Comparison of ENCODE assay signal across 8 cellular contexts in the genomic region with DNA sequence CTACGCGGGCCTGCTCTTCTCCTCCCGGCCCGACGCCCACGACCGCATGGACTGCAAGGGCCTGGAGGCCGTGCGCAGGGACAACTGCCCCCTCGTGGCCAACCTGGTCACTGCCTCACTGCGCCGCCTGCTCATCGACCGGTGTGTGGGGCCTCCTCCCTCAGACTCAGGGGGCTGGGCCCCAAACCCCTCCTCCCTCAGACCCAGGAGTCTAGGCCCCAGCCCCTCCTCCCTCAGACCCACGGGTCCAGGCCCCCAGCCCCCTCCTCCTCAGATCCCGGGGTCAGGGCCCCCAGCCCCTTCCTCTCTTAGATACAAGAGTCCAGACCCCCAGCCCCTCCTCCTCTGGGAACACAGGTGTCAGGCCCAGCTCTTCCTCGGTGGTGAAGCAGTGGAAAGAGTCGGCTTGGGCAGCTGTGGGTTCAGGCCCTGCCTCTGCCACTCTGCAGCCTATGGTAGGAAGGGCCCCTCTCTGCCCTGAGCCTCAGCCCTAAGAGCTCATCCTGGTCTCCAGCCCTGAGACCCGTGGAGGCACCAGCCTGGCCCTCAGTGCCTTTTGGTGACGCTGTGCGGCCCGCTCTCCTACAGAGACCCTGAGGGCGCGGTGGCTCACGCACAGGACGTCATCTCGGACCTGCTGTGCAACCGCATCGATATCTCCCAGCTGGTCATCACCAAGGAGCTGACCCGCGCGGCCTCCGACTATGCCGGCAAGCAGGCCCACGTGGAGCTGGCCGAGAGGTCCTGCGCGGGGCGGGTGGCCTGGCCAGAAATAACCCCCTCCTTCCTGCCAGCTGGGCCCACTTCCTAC. TPM values are rescaled to one million over a fixed set of nuclear protein-coding genes. Genes with fewer than 3 reads are reported as not detected.
DNase-seq lines count a peak whose midpoint lies in the region; ATAC-seq and TF ChIP-seq lines count a peak whose summit lies in the region.

No MANE protein-coding gene starts in this region.

- intact Hi-C loops in prostate gland (cut with DNase I) (no loop called here), vagina (cut with DNase I) (no loop called here)

- peaks cover 15% of the 10 kb centered on the region for H3K27me3 ChIP-seq in RWPE2 (ENCODE audit: insufficient read depth, poor library complexity, severe bottlenecking)
- H3K27me3 ChIP-seq in prostate gland (replicated peaks; ENCODE audit: insufficient read depth) = peaks cover 3% of the 10 kb centered on the region
- no peaks in the 10 kb centered on the region for H3K27me3 ChIP-seq in vagina

- 51% methylated on average over 39 of the region's 39 CpGs for WGBS in prostate gland

- H3K4me1 ChIP-seq in RWPE2 (ENCODE audit: insufficient read depth, poor library complexity, severe bottlenecking) (no peaks in the 10 kb centered on the region), prostate gland (replicated peaks) (no peaks in the 10 kb centered on the region), vagina (peaks cover 6% of the 10 kb centered on the region)

- H3K27ac ChIP-seq in RWPE2 (ENCODE audit: poor library complexity, severe bottlenecking) = no peak overlapping the region
- H3K27ac ChIP-seq in prostate gland = no peak overlapping the region
- H3K27ac ChIP-seq in vagina = no peak overlapping the region

- ATAC-seq in HG02970 (IDR thresholded peaks at IDR 0.05; ENCODE audit: low FRiP score, unreplicated experiment) = peak; percentile 9
- ATAC-seq in RWPE2 (ENCODE audit: low read depth) = peak; percentile 34

- peaks cover 30% of the 10 kb centered on the region for H3K36me3 ChIP-seq in RWPE2 (ENCODE audit: low read depth)
- no peaks in the 10 kb centered on the region for H3K36me3 ChIP-seq in prostate gland
- H3K36me3 ChIP-seq in vagina = no peaks in the 10 kb centered on the region

- H3K9me3 ChIP-seq in RWPE2 (ENCODE audit: severe bottlenecking) (peaks cover 4% of the 10 kb centered on the region), prostate gland (no peaks in the 10 kb centered on the region), vagina (no peaks in the 10 kb centered on the region)

- TF ChIP-seq POLR2A in prostate gland (IDR thresholded peaks at IDR 0.05) (no peak), vagina (IDR thresholded peaks at IDR 0.05) (no peak)

- H3K4me3 ChIP-seq in RWPE2 (ENCODE audit: severe bottlenecking) = no peak overlapping the region
- H3K4me3 ChIP-seq in prostate gland = no peak overlapping the region
- H3K4me3 ChIP-seq in vagina = no peak overlapping the region

- TF ChIP-seq CTCF in GM12873 (IDR thresholded peaks at IDR 0.05; ENCODE audit: insufficient read depth, low read depth, low read length, missing control alignments) (peak; percentile 96), RWPE2 (IDR thresholded peaks at IDR 0.05; ENCODE audit: poor library complexity, severe bottlenecking) (peak; percentile 58), prostate gland (IDR thresholded peaks at IDR 0.05) (peak; percentile 51 to 72 (median 68)), vagina (IDR thresholded peaks at IDR 0.05) (peak; percentile 45 to 67 (median 52))

- DNase-seq in RWPE2 (ENCODE audit: low spot score) (no peak), glomerular visceral epithelial cell (ENCODE audit: extremely low spot score) (peak; percentile 18), prostate gland (ENCODE audit: low spot score) (peak; percentile 48), vagina (ENCODE audit: extremely low spot score in 2 of 2) (no peak), NCI-H2171 (lab: John Stamatoyannopoulos, UW) (no peak)
- peak; percentile 42 to 74 (median 56) for DNase-seq in activated naive CD4-positive, alpha-beta T cell (lab: John Stamatoyannopoulos, UW)

RNA-seq across cellular contexts. Expression of gene SPIB, which starts 3.7 kb away (rescaled TPM):
- total RNA-seq in prostate gland = not detected
- not detected for total RNA-seq in vagina

RNA-seq across cellular contexts. Expression of gene MYBPC2, which starts 17.6 kb away (rescaled TPM):
- total RNA-seq in prostate gland = under 1 TPM; 0.09 to 0.34 TPM
- not detected for total RNA-seq in vagina

RNA-seq across cellular contexts. Expression of gene POLD1, which starts 30.9 kb away (rescaled TPM):
- total RNA-seq in prostate gland (10 to 100 TPM; 15.6 to 35.7 TPM), vagina (16.7 TPM)

RNA-seq across cellular contexts. Expression of gene NR1H2, which starts 38.8 kb away (rescaled TPM):
- 100 to 1,000 TPM; 110 to 129 TPM for total RNA-seq in prostate gland
- 84.7 TPM for total RNA-seq in vagina

RNA-seq across cellular contexts. Expression of gene NAPSA, which starts 49.6 kb away (rescaled TPM):
- total RNA-seq in prostate gland = 1 to 10 TPM in 1 of 2 donors, under 1 TPM in 1; 0.85 to 5.0 TPM
- total RNA-seq in vagina = 0.74 TPM

Comparison
In these comparisons a context has a peak if more than half of its experiments do, and no peak if none do; other contexts are left out.
1. DNase-seq: peak in activated naive CD4-positive, alpha-beta T cell (4 of 4), glomerular visceral epithelial cell (single experiment) and prostate gland (single experiment); none in RWPE2 (single experiment), vagina (0 of 2) and NCI-H2171 (single experiment).
2. Peak in every context shown above with its lines, with median percentiles within 50 percentile points of each other: CTCF ChIP-seq.